Comparison of ENCODE assay signal across 1 cellular context in the genomic region with DNA sequence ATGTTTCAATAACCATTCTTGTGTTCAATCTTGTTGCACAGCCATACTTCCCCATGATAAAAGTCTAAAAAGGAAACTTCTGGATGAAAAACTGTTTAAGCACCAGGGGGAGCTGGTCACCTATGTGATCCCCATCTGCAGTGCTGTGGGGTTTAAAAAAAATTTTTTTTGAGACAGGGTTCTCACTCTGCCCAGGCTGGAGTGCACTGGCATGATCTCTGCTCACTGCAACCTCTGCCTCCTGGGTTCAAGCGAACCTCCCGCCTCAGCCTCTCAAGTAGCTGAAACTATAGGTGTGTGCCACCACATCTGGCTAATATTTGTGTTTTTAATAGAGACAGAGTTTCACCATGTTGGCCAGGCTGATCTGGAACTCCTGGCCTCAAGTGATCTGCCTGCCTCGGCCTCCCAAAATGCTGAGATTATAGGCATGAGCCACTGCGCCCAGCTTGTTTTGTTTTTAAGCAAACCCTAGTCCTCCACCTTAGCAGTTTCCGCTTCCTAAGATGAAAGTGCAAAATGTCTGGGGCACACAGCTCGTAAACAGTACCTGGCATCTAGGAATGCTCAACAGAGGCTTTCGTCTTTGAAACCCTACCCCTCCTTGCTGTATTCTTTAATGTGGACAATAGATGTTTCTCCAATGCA.
A peak's percentile ranks its signal among the peaks of the same experiment; 100 is the strongest.
TF ChIP-seq lines count a peak whose summit lies in the region.

No MANE protein-coding gene starts in this region.

TF ChIP-seq in HepG2, 621 proteins besides CTCF, POLR2A, EP300 and RAD21 (continues in another document):
- TF ChIP-seq FOXA1 (IDR thresholded peaks at IDR 0.05) (no peak), FOXA1 (CRISPR knock-in tag; IDR thresholded peaks at IDR 0.05) (no peak), HDAC1 (CRISPR knock-in tag; IDR thresholded peaks at IDR 0.05) (peak; percentile 0), ZNF350 (CRISPR knock-in tag; IDR thresholded peaks at IDR 0.05; ENCODE audit: borderline replicate concordance, low read depth) (peak; percentile 27; the same call in 1 of the 2 replicates), POLR2AphosphoS5 (IDR thresholded peaks at IDR 0.05; ENCODE audit: low read depth, low read length) (no peak), YEATS4 (CRISPR knock-in tag; IDR thresholded peaks at IDR 0.05; ENCODE audit: borderline replicate concordance) (0 out of 2 replicates have a peak, but pooled peaks have one; percentile 14), ESRRA (CRISPR knock-in tag; IDR thresholded peaks at IDR 0.05; ENCODE audit: low read depth) (no peak), PPARG (CRISPR knock-in tag; conservative IDR thresholded peaks at IDR 0.05) (no peak), ZNF33A (CRISPR knock-in tag; IDR thresholded peaks at IDR 0.05; ENCODE audit: borderline replicate concordance) (no peak), NFE2L1 (CRISPR knock-in tag; IDR thresholded peaks at IDR 0.05; ENCODE audit: borderline replicate concordance) (0 out of 2 replicates have a peak, but pooled peaks have one; percentile 36), ZNF333 (CRISPR knock-in tag; IDR thresholded peaks at IDR 0.05; ENCODE audit: borderline replicate concordance) (no peak), ZNF572 (CRISPR knock-in tag; IDR thresholded peaks at IDR 0.05) (peak; percentile 17; the same call in 1 of the 2 replicates), ZBTB38 (CRISPR knock-in tag; IDR thresholded peaks at IDR 0.05) (no peak), ZNF577 (CRISPR knock-in tag; IDR thresholded peaks at IDR 0.05; ENCODE audit: borderline replicate concordance, low read depth) (no peak), AGO2 (optimal IDR thresholded peaks at IDR 0.05; ENCODE audit: low read depth, low read length) (no peak), ZNF569 (CRISPR knock-in tag; IDR thresholded peaks at IDR 0.05; ENCODE audit: borderline replicate concordance) (no peak), RBAK (CRISPR knock-in tag; IDR thresholded peaks at IDR 0.05) (no peak), SIX4 (CRISPR knock-in tag; IDR thresholded peaks at IDR 0.05) (no peak), MED13 (CRISPR knock-in tag; IDR thresholded peaks at IDR 0.05) (no peak), ZNF468 (CRISPR knock-in tag; IDR thresholded peaks at IDR 0.05) (no peak), SMAD1 (CRISPR knock-in tag; IDR thresholded peaks at IDR 0.05; ENCODE audit: borderline replicate concordance, low read depth) (no peak), ZNF225 (CRISPR knock-in tag; IDR thresholded peaks at IDR 0.05) (no peak), ZNF296 (CRISPR knock-in tag; conservative IDR thresholded peaks at IDR 0.05) (no peak), NR3C1 (CRISPR knock-in tag; IDR thresholded peaks at IDR 0.05) (no peak), ZSCAN21 (CRISPR knock-in tag; IDR thresholded peaks at IDR 0.05; ENCODE audit: borderline replicate concordance) (no peak), ZNF724P (CRISPR knock-in tag; IDR thresholded peaks at IDR 0.05; ENCODE audit: borderline replicate concordance) (no peak), NBN (conservative IDR thresholded peaks at IDR 0.05) (no peak), JUNB (CRISPR knock-in tag; IDR thresholded peaks at IDR 0.05; ENCODE audit: borderline replicate concordance) (no peak), TSC22D2 (CRISPR knock-in tag; IDR thresholded peaks at IDR 0.05; ENCODE audit: borderline replicate concordance) (no peak), ELF3 (CRISPR knock-in tag; IDR thresholded peaks at IDR 0.05) (peak; percentile 73; the same call in 1 of the 2 replicates), GTF2F1 (IDR thresholded peaks at IDR 0.05; ENCODE audit: low read length) (no peak), ZNF772 (CRISPR knock-in tag; IDR thresholded peaks at IDR 0.05) (0 out of 2 replicates have a peak, but pooled peaks have one; percentile 41), ZNF644 (CRISPR knock-in tag; IDR thresholded peaks at IDR 0.05; ENCODE audit: low read depth) (no peak), MAFK (conservative IDR thresholded peaks at IDR 0.05 in 1 of 2, IDR thresholded peaks at IDR 0.05 in 1 of 2; ENCODE audit: low read length in 2 of 2) (no peak)
- TF ChIP-seq, protein P1, sequence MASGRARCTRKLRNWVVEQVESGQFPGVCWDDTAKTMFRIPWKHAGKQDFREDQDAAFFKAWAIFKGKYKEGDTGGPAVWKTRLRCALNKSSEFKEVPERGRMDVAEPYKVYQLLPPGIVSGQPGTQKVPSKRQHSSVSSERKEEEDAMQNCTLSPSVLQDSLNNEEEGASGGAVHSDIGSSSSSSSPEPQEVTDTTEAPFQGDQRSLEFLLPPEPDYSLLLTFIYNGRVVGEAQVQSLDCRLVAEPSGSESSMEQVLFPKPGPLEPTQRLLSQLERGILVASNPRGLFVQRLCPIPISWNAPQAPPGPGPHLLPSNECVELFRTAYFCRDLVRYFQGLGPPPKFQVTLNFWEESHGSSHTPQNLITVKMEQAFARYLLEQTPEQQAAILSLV (CRISPR knock-in tag; IDR thresholded peaks at IDR 0.05; ENCODE audit: borderline replicate concordance), result no peak
- TF ChIP-seq, protein P2, sequence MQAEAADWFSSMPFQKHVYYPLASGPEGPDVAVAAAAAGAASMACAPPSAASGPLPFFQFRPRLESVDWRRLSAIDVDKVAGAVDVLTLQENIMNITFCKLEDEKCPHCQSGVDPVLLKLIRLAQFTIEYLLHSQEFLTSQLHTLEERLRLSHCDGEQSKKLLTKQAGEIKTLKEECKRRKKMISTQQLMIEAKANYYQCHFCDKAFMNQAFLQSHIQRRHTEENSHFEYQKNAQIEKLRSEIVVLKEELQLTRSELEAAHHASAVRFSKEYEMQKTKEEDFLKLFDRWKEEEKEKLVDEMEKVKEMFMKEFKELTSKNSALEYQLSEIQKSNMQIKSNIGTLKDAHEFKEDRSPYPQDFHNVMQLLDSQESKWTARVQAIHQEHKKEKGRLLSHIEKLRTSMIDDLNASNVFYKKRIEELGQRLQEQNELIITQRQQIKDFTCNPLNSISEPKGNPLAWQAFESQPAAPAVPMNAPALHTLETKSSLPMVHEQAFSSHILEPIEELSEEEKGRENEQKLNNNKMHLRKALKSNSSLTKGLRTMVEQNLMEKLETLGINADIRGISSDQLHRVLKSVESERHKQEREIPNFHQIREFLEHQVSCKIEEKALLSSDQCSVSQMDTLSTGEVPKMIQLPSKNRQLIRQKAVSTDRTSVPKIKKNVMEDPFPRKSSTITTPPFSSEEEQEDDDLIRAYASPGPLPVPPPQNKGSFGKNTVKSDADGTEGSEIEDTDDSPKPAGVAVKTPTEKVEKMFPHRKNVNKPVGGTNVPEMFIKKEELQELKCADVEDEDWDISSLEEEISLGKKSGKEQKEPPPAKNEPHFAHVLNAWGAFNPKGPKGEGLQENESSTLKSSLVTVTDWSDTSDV (CRISPR knock-in tag; IDR thresholded peaks at IDR 0.05), result no peak
- TF ChIP-seq, protein P3, sequence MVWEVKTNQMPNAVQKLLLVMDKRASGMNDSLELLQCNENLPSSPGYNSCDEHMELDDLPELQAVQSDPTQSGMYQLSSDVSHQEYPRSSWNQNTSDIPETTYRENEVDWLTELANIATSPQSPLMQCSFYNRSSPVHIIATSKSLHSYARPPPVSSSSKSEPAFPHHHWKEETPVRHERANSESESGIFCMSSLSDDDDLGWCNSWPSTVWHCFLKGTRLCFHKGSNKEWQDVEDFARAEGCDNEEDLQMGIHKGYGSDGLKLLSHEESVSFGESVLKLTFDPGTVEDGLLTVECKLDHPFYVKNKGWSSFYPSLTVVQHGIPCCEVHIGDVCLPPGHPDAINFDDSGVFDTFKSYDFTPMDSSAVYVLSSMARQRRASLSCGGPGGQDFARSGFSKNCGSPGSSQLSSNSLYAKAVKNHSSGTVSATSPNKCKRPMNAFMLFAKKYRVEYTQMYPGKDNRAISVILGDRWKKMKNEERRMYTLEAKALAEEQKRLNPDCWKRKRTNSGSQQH (CRISPR knock-in tag; IDR thresholded peaks at IDR 0.05; ENCODE audit: low read depth), result no peak
- TF ChIP-seq, protein P4, sequence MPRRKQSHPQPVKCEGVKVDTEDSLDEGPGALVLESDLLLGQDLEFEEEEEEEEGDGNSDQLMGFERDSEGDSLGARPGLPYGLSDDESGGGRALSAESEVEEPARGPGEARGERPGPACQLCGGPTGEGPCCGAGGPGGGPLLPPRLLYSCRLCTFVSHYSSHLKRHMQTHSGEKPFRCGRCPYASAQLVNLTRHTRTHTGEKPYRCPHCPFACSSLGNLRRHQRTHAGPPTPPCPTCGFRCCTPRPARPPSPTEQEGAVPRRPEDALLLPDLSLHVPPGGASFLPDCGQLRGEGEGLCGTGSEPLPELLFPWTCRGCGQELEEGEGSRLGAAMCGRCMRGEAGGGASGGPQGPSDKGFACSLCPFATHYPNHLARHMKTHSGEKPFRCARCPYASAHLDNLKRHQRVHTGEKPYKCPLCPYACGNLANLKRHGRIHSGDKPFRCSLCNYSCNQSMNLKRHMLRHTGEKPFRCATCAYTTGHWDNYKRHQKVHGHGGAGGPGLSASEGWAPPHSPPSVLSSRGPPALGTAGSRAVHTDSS (CRISPR knock-in tag; conservative IDR thresholded peaks at IDR 0.05), result no peak
- TF ChIP-seq, protein P5, sequence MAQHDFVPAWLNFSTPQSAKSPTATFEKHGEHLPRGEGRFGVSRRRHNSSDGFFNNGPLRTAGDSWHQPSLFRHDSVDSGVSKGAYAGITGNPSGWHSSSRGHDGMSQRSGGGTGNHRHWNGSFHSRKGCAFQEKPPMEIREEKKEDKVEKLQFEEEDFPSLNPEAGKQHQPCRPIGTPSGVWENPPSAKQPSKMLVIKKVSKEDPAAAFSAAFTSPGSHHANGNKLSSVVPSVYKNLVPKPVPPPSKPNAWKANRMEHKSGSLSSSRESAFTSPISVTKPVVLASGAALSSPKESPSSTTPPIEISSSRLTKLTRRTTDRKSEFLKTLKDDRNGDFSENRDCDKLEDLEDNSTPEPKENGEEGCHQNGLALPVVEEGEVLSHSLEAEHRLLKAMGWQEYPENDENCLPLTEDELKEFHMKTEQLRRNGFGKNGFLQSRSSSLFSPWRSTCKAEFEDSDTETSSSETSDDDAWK (CRISPR knock-in tag; IDR thresholded peaks at IDR 0.05), result no peak
- TF ChIP-seq, protein P6, sequence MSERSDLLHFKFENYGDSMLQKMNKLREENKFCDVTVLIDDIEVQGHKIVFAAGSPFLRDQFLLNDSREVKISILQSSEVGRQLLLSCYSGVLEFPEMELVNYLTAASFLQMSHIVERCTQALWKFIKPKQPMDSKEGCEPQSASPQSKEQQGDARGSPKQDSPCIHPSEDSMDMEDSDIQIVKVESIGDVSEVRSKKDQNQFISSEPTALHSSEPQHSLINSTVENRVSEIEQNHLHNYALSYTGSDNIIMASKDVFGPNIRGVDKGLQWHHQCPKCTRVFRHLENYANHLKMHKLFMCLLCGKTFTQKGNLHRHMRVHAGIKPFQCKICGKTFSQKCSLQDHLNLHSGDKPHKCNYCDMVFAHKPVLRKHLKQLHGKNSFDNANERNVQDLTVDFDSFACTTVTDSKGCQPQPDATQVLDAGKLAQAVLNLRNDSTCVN (CRISPR knock-in tag; IDR thresholded peaks at IDR 0.05; ENCODE audit: borderline replicate concordance), result 0 out of 2 replicates have a peak, but pooled peaks have one; percentile 11
- TF ChIP-seq, protein P7, sequence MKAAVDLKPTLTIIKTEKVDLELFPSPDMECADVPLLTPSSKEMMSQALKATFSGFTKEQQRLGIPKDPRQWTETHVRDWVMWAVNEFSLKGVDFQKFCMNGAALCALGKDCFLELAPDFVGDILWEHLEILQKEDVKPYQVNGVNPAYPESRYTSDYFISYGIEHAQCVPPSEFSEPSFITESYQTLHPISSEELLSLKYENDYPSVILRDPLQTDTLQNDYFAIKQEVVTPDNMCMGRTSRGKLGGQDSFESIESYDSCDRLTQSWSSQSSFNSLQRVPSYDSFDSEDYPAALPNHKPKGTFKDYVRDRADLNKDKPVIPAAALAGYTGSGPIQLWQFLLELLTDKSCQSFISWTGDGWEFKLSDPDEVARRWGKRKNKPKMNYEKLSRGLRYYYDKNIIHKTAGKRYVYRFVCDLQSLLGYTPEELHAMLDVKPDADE (CRISPR knock-in tag; IDR thresholded peaks at IDR 0.05), result no peak
- TF ChIP-seq, protein P8, sequence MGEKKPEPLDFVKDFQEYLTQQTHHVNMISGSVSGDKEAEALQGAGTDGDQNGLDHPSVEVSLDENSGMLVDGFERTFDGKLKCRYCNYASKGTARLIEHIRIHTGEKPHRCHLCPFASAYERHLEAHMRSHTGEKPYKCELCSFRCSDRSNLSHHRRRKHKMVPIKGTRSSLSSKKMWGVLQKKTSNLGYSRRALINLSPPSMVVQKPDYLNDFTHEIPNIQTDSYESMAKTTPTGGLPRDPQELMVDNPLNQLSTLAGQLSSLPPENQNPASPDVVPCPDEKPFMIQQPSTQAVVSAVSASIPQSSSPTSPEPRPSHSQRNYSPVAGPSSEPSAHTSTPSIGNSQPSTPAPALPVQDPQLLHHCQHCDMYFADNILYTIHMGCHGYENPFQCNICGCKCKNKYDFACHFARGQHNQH (CRISPR knock-in tag; IDR thresholded peaks at IDR 0.05), result 0 out of 2 replicates have a peak, but pooled peaks have one; percentile 22
- TF ChIP-seq, protein P9, sequence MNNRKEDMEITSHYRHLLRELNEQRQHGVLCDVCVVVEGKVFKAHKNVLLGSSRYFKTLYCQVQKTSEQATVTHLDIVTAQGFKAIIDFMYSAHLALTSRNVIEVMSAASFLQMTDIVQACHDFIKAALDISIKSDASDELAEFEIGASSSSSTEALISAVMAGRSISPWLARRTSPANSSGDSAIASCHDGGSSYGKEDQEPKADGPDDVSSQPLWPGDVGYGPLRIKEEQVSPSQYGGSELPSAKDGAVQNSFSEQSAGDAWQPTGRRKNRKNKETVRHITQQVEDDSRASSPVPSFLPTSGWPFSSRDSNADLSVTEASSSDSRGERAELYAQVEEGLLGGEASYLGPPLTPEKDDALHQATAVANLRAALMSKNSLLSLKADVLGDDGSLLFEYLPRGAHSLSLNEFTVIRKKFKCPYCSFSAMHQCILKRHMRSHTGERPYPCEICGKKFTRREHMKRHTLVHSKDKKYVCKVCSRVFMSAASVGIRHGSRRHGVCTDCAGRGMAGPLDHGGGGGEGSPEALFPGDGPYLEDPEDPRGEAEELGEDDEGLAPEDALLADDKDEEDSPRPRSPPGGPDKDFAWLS (CRISPR knock-in tag; IDR thresholded peaks at IDR 0.05; ENCODE audit: borderline replicate concordance), result no peak
- TF ChIP-seq, protein P10, sequence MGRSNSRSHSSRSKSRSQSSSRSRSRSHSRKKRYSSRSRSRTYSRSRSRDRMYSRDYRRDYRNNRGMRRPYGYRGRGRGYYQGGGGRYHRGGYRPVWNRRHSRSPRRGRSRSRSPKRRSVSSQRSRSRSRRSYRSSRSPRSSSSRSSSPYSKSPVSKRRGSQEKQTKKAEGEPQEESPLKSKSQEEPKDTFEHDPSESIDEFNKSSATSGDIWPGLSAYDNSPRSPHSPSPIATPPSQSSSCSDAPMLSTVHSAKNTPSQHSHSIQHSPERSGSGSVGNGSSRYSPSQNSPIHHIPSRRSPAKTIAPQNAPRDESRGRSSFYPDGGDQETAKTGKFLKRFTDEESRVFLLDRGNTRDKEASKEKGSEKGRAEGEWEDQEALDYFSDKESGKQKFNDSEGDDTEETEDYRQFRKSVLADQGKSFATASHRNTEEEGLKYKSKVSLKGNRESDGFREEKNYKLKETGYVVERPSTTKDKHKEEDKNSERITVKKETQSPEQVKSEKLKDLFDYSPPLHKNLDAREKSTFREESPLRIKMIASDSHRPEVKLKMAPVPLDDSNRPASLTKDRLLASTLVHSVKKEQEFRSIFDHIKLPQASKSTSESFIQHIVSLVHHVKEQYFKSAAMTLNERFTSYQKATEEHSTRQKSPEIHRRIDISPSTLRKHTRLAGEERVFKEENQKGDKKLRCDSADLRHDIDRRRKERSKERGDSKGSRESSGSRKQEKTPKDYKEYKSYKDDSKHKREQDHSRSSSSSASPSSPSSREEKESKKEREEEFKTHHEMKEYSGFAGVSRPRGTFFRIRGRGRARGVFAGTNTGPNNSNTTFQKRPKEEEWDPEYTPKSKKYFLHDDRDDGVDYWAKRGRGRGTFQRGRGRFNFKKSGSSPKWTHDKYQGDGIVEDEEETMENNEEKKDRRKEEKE (IDR thresholded peaks at IDR 0.05), result no peak
- TF ChIP-seq, protein P11, sequence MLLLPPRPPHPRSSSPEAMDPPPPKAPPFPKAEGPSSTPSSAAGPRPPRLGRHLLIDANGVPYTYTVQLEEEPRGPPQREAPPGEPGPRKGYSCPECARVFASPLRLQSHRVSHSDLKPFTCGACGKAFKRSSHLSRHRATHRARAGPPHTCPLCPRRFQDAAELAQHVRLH (CRISPR knock-in tag; IDR thresholded peaks at IDR 0.05; ENCODE audit: borderline replicate concordance, low read depth), result 0 out of 2 replicates have a peak, but pooled peaks have one; percentile 54
